26 cellular contexts compared by ENCODE assay signal in genomic region chr14:104955396-104955770, GRCh38. TPM values are rescaled to one million over a fixed set of nuclear protein-coding genes. Genes with fewer than 3 reads are reported as not detected.
"Had no signal": no experiment of that assay in that cellular context is flagged by ENCODE, and none has a peak within 500 bp of the region (broad histone marks: within the 10 kb centered on the region; RNA-seq: fewer than 3 reads in every experiment).

No MANE protein-coding gene starts in this region.

- ATAC-seq: natural killer cell; sciatic nerve; stimulated activated naive CD8-positive, alpha-beta T cell treated with anti-CD3 and anti-CD28 coated beads, Interleukin-15, amount 100 ng/mL, for 72 hours had no signal

- H3K9me3 ChIP-seq: esophagus squamous epithelium, neutrophil, prostate gland, right atrium auricular region, suprapubic skin, transverse colon, vagina had no signal

- H3K4me3 ChIP-seq: coronary artery, esophagus squamous epithelium, hepatocyte, lung, prostate gland, right atrium auricular region, smooth muscle cell, suprapubic skin, transverse colon, vagina had no signal

- H3K27ac ChIP-seq: coronary artery, esophagus squamous epithelium, hepatocyte, neutrophil, parathyroid adenoma, prostate gland, right atrium auricular region, suprapubic skin, transverse colon, vagina had no signal

- DNase-seq: dermis blood vessel endothelial cell; effector memory CD4-positive, alpha-beta T cell; esophagus squamous epithelium; foreskin melanocyte; head of caudate nucleus; natural killer cell; stimulated activated CD4-positive, alpha-beta T cell treated with anti-CD3 and anti-CD28 coated beads, Interleukin-12 subunit alpha, Interleukin-12 subunit beta, amount 100 ng/mL, for 4 hours; stimulated activated CD4-positive, alpha-beta T cell treated with anti-CD3 and anti-CD28 coated beads, Interleukin-1b, Interleukin-23, amount 100 ng/mL, for 48 hours; stimulated activated CD4-positive, alpha-beta T cell treated with anti-CD3 and anti-CD28 coated beads, Interleukin-4, amount 100 ng/mL, for 1 hour; stimulated activated CD8-positive, alpha-beta memory T cell treated with anti-CD3 and anti-CD28 coated beads, Interleukin-4, amount 100 ng/mL, for 48 hours; stimulated activated naive CD4-positive, alpha-beta T cell; stimulated activated naive CD8-positive, alpha-beta T cell treated with anti-CD3 and anti-CD28 coated beads, Interleukin-15, amount 100 ng/mL, for 72 hours; transverse colon had no signal

- H3K36me3 ChIP-seq: neutrophil, prostate gland, right atrium auricular region, transverse colon had no signal

- H3K27me3 ChIP-seq: esophagus squamous epithelium, hepatocyte, right atrium auricular region, suprapubic skin, vagina had no signal

- H3K4me1 Mint-ChIP-seq: natural killer cell; stimulated activated naive CD8-positive, alpha-beta T cell treated with anti-CD3 and anti-CD28 coated beads, Interleukin-15, amount 100 ng/mL, for 72 hours had no signal

- H3K4me1 ChIP-seq: parathyroid adenoma, prostate gland, right atrium auricular region, vagina had no signal

- H3K27ac Mint-ChIP-seq: memory B cell, natural killer cell had no signal

- H3K36me3 Mint-ChIP-seq: natural killer cell had no signal

- H3K4me3 Mint-ChIP-seq: memory B cell; natural killer cell; stimulated activated naive CD8-positive, alpha-beta T cell treated with anti-CD3 and anti-CD28 coated beads, Interleukin-15, amount 100 ng/mL, for 72 hours had no signal

- H3K9me3 Mint-ChIP-seq: memory B cell; natural killer cell; stimulated activated naive CD8-positive, alpha-beta T cell treated with anti-CD3 and anti-CD28 coated beads, Interleukin-15, amount 100 ng/mL, for 72 hours had no signal

RNA-seq across cellular contexts. Expression of gene PLD4, which starts 30.7 kb away (rescaled TPM):
- total RNA-seq: epithelial cell of proximal tubule, hepatocyte, vagina had no signal
